ENCODE assay signal across 30 cellular contexts in genomic region chr10:113708640-113709039, GRCh38. TPM values are rescaled to one million over a fixed set of nuclear protein-coding genes. Genes with fewer than 3 reads are reported as not detected.
DNase-seq lines count a peak whose midpoint lies in the region; ATAC-seq, FAIRE-seq and TF ChIP-seq lines count a peak whose summit lies in the region.
"Had no signal": no experiment of that assay in that cellular context is flagged by ENCODE, and none has a peak within 500 bp of the region (broad histone marks: within the 10 kb centered on the region; RNA-seq: fewer than 3 reads in every experiment).

No MANE protein-coding gene starts in this region.

- CTCF ChIA-PET in GM12878 (lab: Yijun Ruan, JAX), result interaction anchor here (3.2 kb wide), 1 partner anchor 29 kb away, joined by 9 read pairs; the partner anchor contains the start of gene CASP7

- H3K36me3 Mint-ChIP-seq in activated naive CD8-positive, alpha-beta T cell treated with anti-CD3 and anti-CD28 coated beads for 36 hours, result peaks cover 15% of the 10 kb centered on the region
- peaks cover 12% of the 10 kb centered on the region for H3K36me3 Mint-ChIP-seq in activated naive CD8-positive, alpha-beta T cell treated with anti-CD3 and anti-CD28 coated beads, Interleukin-2, amount 50 U/mL, for 24 hours (ENCODE audit: low read depth)
- H3K36me3 Mint-ChIP-seq in mesothelial cell of epicardium, result peaks cover 3% of the 10 kb centered on the region
- no peaks in the 10 kb centered on the region for H3K36me3 Mint-ChIP-seq in natural killer cell

- POLR2A ChIA-PET in GM12878 (lab: Charles Lee), result no interaction called here

- no peaks in the 10 kb centered on the region for H3K27me3 ChIP-seq in GM12878 (replicated peaks in 1 of 2; ENCODE audit: control insufficient read depth in 2 of 2, insufficient read depth in 2 of 2, low read length in 1 of 2)
- no peaks in the 10 kb centered on the region for H3K27me3 ChIP-seq in stomach smooth muscle (ENCODE audit: control insufficient read depth in 1 of 2, insufficient read depth in 2 of 2, low read length in 2 of 2)
- H3K27me3 ChIP-seq: adrenal gland; BLaER1 treated with 17β-estradiol and CSF1 and Interleukin-3, amounts not matched to agents 10 nM and 100 nM; breast epithelium; ovary; right atrium auricular region; spleen; testis had no signal

- in situ Hi-C loops in GM12878 (cut with MboI), result loop anchor here (5.0 kb wide), 1 partner anchor 394 kb away; no protein-coding TSS in a partner anchor

- H3K79me2 ChIP-seq in GM12878 (ENCODE audit: control insufficient read depth, insufficient read depth, low read length), result no peaks in the 10 kb centered on the region

- TF ChIP-seq RAD21 in GM12878 (IDR thresholded peaks at IDR 0.05; ENCODE audit: insufficient read depth, low read depth, low read length), result no peak

- peaks cover 22% of the 10 kb centered on the region for H3K4me1 Mint-ChIP-seq in activated naive CD8-positive, alpha-beta T cell treated with anti-CD3 and anti-CD28 coated beads for 36 hours
- peaks cover 16% of the 10 kb centered on the region for H3K4me1 Mint-ChIP-seq in activated naive CD8-positive, alpha-beta T cell treated with anti-CD3 and anti-CD28 coated beads, Interleukin-2, amount 50 U/mL, for 24 hours
- H3K4me1 Mint-ChIP-seq in mesothelial cell of epicardium (peaks cover 29% of the 10 kb centered on the region), natural killer cell (peaks cover 35 to 48% of the 10 kb centered on the region in 2 donors)

- H3K9me3 Mint-ChIP-seq in activated naive CD8-positive, alpha-beta T cell treated with anti-CD3 and anti-CD28 coated beads for 36 hours, result no peaks in the 10 kb centered on the region
- no peaks in the 10 kb centered on the region for H3K9me3 Mint-ChIP-seq in activated naive CD8-positive, alpha-beta T cell treated with anti-CD3 and anti-CD28 coated beads, Interleukin-2, amount 50 U/mL, for 24 hours
- H3K9me3 Mint-ChIP-seq in mesothelial cell of epicardium (no peaks in the 10 kb centered on the region), natural killer cell (no peaks in the 10 kb centered on the region)
- H3K9me3 Mint-ChIP-seq: stimulated activated memory B cell treated with anti-CD40 and anti-IgM and Interleukin-4, amounts not matched to agents 10 μg/mL and 1 μg/mL and 100 μg/mL, for 72 hours; T-helper 2 cell treated with Interferon-gamma antibody and Interleukin-4, amounts not matched to agents 5 μg/mL and 100 μg/mL, for 36 hours had no signal

- H3K4me3 ChIP-seq in GM12878, result no peak overlapping the region
- no peak overlapping the region for H3K4me3 ChIP-seq in stomach smooth muscle (ENCODE audit: low read length in 2 of 2)
- H3K4me3 ChIP-seq: adrenal gland; BLaER1 treated with 17β-estradiol and CSF1 and Interleukin-3, amounts not matched to agents 10 nM and 100 nM; breast epithelium; ovary; right atrium auricular region; spleen; testis had no signal

- TF ChIP-seq POLR2A in GM12878 (IDR thresholded peaks at IDR 0.05; ENCODE audit: low read depth, low read length), result no peak

- no peaks in the 10 kb centered on the region for H3K27me3 Mint-ChIP-seq in activated naive CD8-positive, alpha-beta T cell treated with anti-CD3 and anti-CD28 coated beads for 36 hours
- no peaks in the 10 kb centered on the region for H3K27me3 Mint-ChIP-seq in activated naive CD8-positive, alpha-beta T cell treated with anti-CD3 and anti-CD28 coated beads, Interleukin-2, amount 50 U/mL, for 24 hours
- H3K27me3 Mint-ChIP-seq in mesothelial cell of epicardium (ENCODE audit: low read depth), result no peaks in the 10 kb centered on the region
- no peaks in the 10 kb centered on the region for H3K27me3 Mint-ChIP-seq in natural killer cell (ENCODE audit: low read depth in 2 of 2)
- H3K27me3 Mint-ChIP-seq: stimulated activated memory B cell treated with anti-CD40 and anti-IgM and Interleukin-4, amounts not matched to agents 10 μg/mL and 1 μg/mL and 100 μg/mL, for 72 hours had no signal

- H3K4me1 ChIP-seq in GM12878 (ENCODE audit: control insufficient read depth, insufficient read depth, low read length) (peaks cover 6% of the 10 kb centered on the region; the same call in 1 of the 2 replicates), stomach smooth muscle (ENCODE audit: control insufficient read depth, insufficient read depth, low read length) (peaks cover 19% of the 10 kb centered on the region)

- H4K20me1 ChIP-seq in GM12878 (ENCODE audit: control insufficient read depth, insufficient read depth), result 0 out of 2 replicates have a peak, but pooled peaks cover 4% of the 10 kb centered on the region

- SMC1A ChIA-PET in GM12878 (lab: Charles Lee; ENCODE audit: uncharacterized antibody, unreplicated experiment), result no interaction called here

- peak overlapping the region; percentile 6 for H3K27ac Mint-ChIP-seq in activated naive CD8-positive, alpha-beta T cell treated with anti-CD3 and anti-CD28 coated beads for 36 hours
- H3K27ac Mint-ChIP-seq in activated naive CD8-positive, alpha-beta T cell treated with anti-CD3 and anti-CD28 coated beads, Interleukin-2, amount 50 U/mL, for 24 hours, result no peak overlapping the region
- peak overlapping the region; percentile 62 for H3K27ac Mint-ChIP-seq in mesothelial cell of epicardium
- H3K27ac Mint-ChIP-seq in natural killer cell, result peak overlapping the region in 1 of 2 donors; percentile 44
- H3K27ac Mint-ChIP-seq: stimulated activated memory B cell treated with anti-CD40 and anti-IgM and Interleukin-4, amounts not matched to agents 10 μg/mL and 1 μg/mL and 100 μg/mL, for 72 hours; T-helper 2 cell treated with Interferon-gamma antibody and Interleukin-4, amounts not matched to agents 5 μg/mL and 100 μg/mL, for 36 hours had no signal

- no peak for DNase-seq in activated naive CD8-positive, alpha-beta T cell treated with anti-CD3 and anti-CD28 coated beads for 36 hours
- no peak for DNase-seq in activated naive CD8-positive, alpha-beta T cell treated with anti-CD3 and anti-CD28 coated beads, Interleukin-2, amount 50 U/mL, for 24 hours
- DNase-seq in GM12878 (ENCODE audit: low read depth, low spot score) (no peak), mesothelial cell of epicardium (ENCODE audit: low spot score in 2 of 2, unreplicated experiment in 2 of 2) (no peak), natural killer cell (no peak)
- DNase-seq: activated effector memory CD4-positive, alpha-beta T cell treated with anti-CD3 and anti-CD28 coated beads, Interleukin-2, amount 50 U/mL, for 16 hours; Calu3; cortex of kidney; NCI-H1105 treated with DMSO at 0.1 percent for 48 hours; NCI-H2029 treated with DMSO at 0.1 percent for 48 hours; NCI-H774; ovary; spleen; stimulated activated CD4-positive, alpha-beta T cell treated with anti-CD3 and anti-CD28 coated beads, Interleukin-2, amount 100 ng/mL, for 48 hours; testis; WERI-Rb-1 had no signal

- H3K4me2 ChIP-seq in GM12878 (ENCODE audit: control insufficient read depth, insufficient read depth), result no peak overlapping the region
- H3K4me2 ChIP-seq: BLaER1 treated with 17β-estradiol and CSF1 and Interleukin-3, amounts not matched to agents 10 nM and 100 nM had no signal

- no peak overlapping the region for H2AFZ ChIP-seq in GM12878 (ENCODE audit: control insufficient read depth, low read depth, low read length)

- no peak for TF ChIP-seq CTCF in GM12878 (IDR thresholded peaks at IDR 0.05 in 2 of 3, conservative IDR thresholded peaks at IDR 0.05 in 1 of 3; ENCODE audit: control insufficient read depth in 2 of 3, extremely low read depth in 1 of 3, insufficient read depth in 1 of 3, low read depth in 3 of 3, low read length in 3 of 3)
- TF ChIP-seq CTCF in mesothelial cell of epicardium (IDR thresholded peaks at IDR 0.05; ENCODE audit: unreplicated experiment), result no peak
- no peak for TF ChIP-seq CTCF in natural killer cell (IDR thresholded peaks at IDR 0.05)

- H3K4me3 Mint-ChIP-seq in activated naive CD8-positive, alpha-beta T cell treated with anti-CD3 and anti-CD28 coated beads for 36 hours, result no peak overlapping the region
- H3K4me3 Mint-ChIP-seq in activated naive CD8-positive, alpha-beta T cell treated with anti-CD3 and anti-CD28 coated beads, Interleukin-2, amount 50 U/mL, for 24 hours, result no peak overlapping the region
- no peak overlapping the region for H3K4me3 Mint-ChIP-seq in mesothelial cell of epicardium
- H3K4me3 Mint-ChIP-seq in natural killer cell, result no peak overlapping the region
- H3K4me3 Mint-ChIP-seq: stimulated activated memory B cell treated with anti-CD40 and anti-IgM and Interleukin-4, amounts not matched to agents 10 μg/mL and 1 μg/mL and 100 μg/mL, for 72 hours; T-helper 2 cell treated with Interferon-gamma antibody and Interleukin-4, amounts not matched to agents 5 μg/mL and 100 μg/mL, for 36 hours had no signal

- ATAC-seq in activated naive CD8-positive, alpha-beta T cell treated with anti-CD3 and anti-CD28 coated beads, Interleukin-2, amount 50 U/mL, for 24 hours, result no peak
- no peak for ATAC-seq in GM12878
- no peak for ATAC-seq in GM19328 (IDR thresholded peaks at IDR 0.05; ENCODE audit: unreplicated experiment)
- ATAC-seq in natural killer cell, result no peak
- no peak for ATAC-seq in HG02981 (IDR thresholded peaks at IDR 0.05; ENCODE audit: unreplicated experiment)
- ATAC-seq: HCT116; stimulated activated memory B cell treated with anti-CD40 and anti-IgM and Interleukin-4, amounts not matched to agents 10 μg/mL and 1 μg/mL and 100 μg/mL, for 72 hours had no signal

- no peak for TF ChIP-seq EP300 in GM12878 (IDR thresholded peaks at IDR 0.05; ENCODE audit: borderline replicate concordance in 1 of 2, control insufficient read depth in 1 of 2, low read depth in 2 of 2, low read length in 2 of 2)

- no peak for FAIRE-seq in GM12878 (lab: Jason Lieb, UNC)

- 92% methylated on average over 6 of the region's 6 CpGs for WGBS in GM12878 (ENCODE audit: insufficient coverage, insufficient replicate concordance, low lambda C conversion rate, missing lambda C conversion rate)

- H3K27ac ChIP-seq in GM12878 (ENCODE audit: control insufficient read depth, insufficient read depth) (no peak overlapping the region), stomach smooth muscle (ENCODE audit: low read length) (peak overlapping the region; percentile 55)
- H3K27ac ChIP-seq: BLaER1 treated with 17β-estradiol and CSF1 and Interleukin-3, amounts not matched to agents 10 nM and 100 nM; breast epithelium; ovary; right atrium auricular region; RWPE1; spleen; testis; WERI-Rb-1 had no signal

- H3K9ac ChIP-seq in GM12878 (ENCODE audit: control insufficient read depth, insufficient read depth, low read length) (no peak overlapping the region), stomach smooth muscle (ENCODE audit: low read length in 2 of 2) (no peak overlapping the region)
- H3K9ac ChIP-seq: BLaER1 treated with 17β-estradiol and CSF1 and Interleukin-3, amounts not matched to agents 10 nM and 100 nM had no signal

- intact Hi-C loops in GM12878 (cut with micrococcal nuclease; ENCODE audit: unreplicated experiment), result loop anchor here (5.0 to 10.0 kb wide), 3 partner anchors 74 to 196 kb away; no protein-coding TSS in a partner anchor
- intact Hi-C loops in natural killer cell (cut with micrococcal nuclease), result no loop called here

- peaks cover 0 to 5% of the 10 kb centered on the region in 2 experiments; a peak in 3 of 4 replicates for H3K36me3 ChIP-seq in GM12878 (ENCODE audit: control insufficient read depth in 2 of 2, insufficient read depth in 2 of 2, low read length in 1 of 2)
- peaks cover 0 to 3% of the 10 kb centered on the region in 2 donors for H3K36me3 ChIP-seq in stomach smooth muscle (ENCODE audit: control insufficient read depth in 2 of 2, insufficient read depth in 2 of 2, low read length in 2 of 2)
- H3K36me3 ChIP-seq: adrenal gland, breast epithelium, ovary, right atrium auricular region, WERI-Rb-1 had no signal

- no TSS peak for BruUV-seq in GM12878 (replicated peaks; lab: Mats Ljungman, UMichigan)

- H3K9me3 ChIP-seq in GM12878 (replicated peaks; ENCODE audit: control insufficient read depth, insufficient read depth, low read length), result no peaks in the 10 kb centered on the region
- no peaks in the 10 kb centered on the region for H3K9me3 ChIP-seq in stomach smooth muscle (ENCODE audit: control insufficient read depth in 2 of 2, low read length in 2 of 2)
- H3K9me3 ChIP-seq: adrenal gland; BLaER1 treated with 17β-estradiol and CSF1 and Interleukin-3, amounts not matched to agents 10 nM and 100 nM; breast epithelium; ovary; right atrium auricular region; spleen; testis had no signal

- RAD21 ChIA-PET in GM12878 (lab: Charles Lee; ENCODE audit: unreplicated experiment), result no interaction called here

RNA-seq across cellular contexts. Expression of gene CASP7, which starts 28.9 kb away (rescaled TPM):
- 10 to 100 TPM; 37.1 to 38.6 TPM for total RNA-seq in activated naive CD8-positive, alpha-beta T cell treated with anti-CD3 and anti-CD28 coated beads for 36 hours
- 21.0 and 23.4 TPM in 2 replicates for total RNA-seq in GM12878 (2013; cell fraction: nucleolus; rRNA removed)
- total RNA-seq in GM12878 (2014; rRNA removed) (29.8 and 30.6 TPM in 2 replicates), GM12878 (2014; rRNA removed; fragmentation: Illumina TruSeq; extraction: Trizol) (33.0 and 34.5 TPM in 2 replicates), GM12878 (2021) (25.5 and 25.6 TPM in 2 replicates), mesothelial cell of epicardium (11.8 to 13.3 TPM (median 11.9 TPM) in 3 replicates), natural killer cell (10 to 100 TPM; 13.4 to 20.0 (median 14.9) TPM)
- 23.5 TPM for polyA plus RNA-seq in GM12878 (2011; ENCODE audit: low read depth)
- polyA plus RNA-seq in GM12878 (2011; rRNA removed) (34.4 and 35.9 TPM in 2 replicates), GM12878 (2014; fragmentation: Illumina TruSeq; extraction: Trizol) (34.0 and 41.3 TPM in 2 replicates), GM12878 (2014; fragmentation: Nextera tagmentation; extraction: Ambion mirVana) (10 to 100 TPM; 27.0 to 29.9 TPM), GM12878 (2014; rRNA removed) (26.3 and 27.5 TPM in 2 replicates), GM12878 (2016; fragmentation: Nextera tagmentation; extraction: Ambion mirVana) (10 to 100 TPM; 23.7 to 25.4 TPM)
- polyA plus RNA-seq in GM12878 (2011; cell fraction: cytosol; rRNA removed), result 17.7 and 20.3 TPM in 2 replicates
- 19.4 and 20.4 TPM in 2 replicates for polyA plus RNA-seq in GM12878 (2011; cell fraction: nucleus; rRNA removed)
- 16.3 and 23.4 TPM in 2 replicates for polyA plus RNA-seq in GM12878 (2012)
- polyA minus RNA-seq in GM12878 (2011; rRNA and poly(A)+ RNA removed), result 16.9 and 24.1 TPM in 2 replicates
- 6.8 and 10.7 TPM in 2 replicates for polyA minus RNA-seq in GM12878 (2011; cell fraction: cytosol; rRNA and poly(A)+ RNA removed)
- polyA minus RNA-seq in GM12878 (2011; cell fraction: nucleus; rRNA and poly(A)+ RNA removed), result 6.0 and 7.9 TPM in 2 replicates

RNA-seq across cellular contexts. Expression of gene PLEKHS1, which starts 42.8 kb away (rescaled TPM):
- total RNA-seq in activated naive CD8-positive, alpha-beta T cell treated with anti-CD3 and anti-CD28 coated beads for 36 hours, result under 1 TPM in 1 of 2 experiments, not detected in 1; 0.24 TPM
- total RNA-seq in GM12878 (2013; cell fraction: nucleolus; rRNA removed), result not detected in 2 replicates
- total RNA-seq in GM12878 (2014; rRNA removed) (not detected in 2 replicates), GM12878 (2014; rRNA removed; fragmentation: Illumina TruSeq; extraction: Trizol) (not detected in 2 replicates), GM12878 (2021) (not detected in 2 replicates), mesothelial cell of epicardium (not detected in 3 replicates), natural killer cell (under 1 TPM; 0.14 to 0.90 (median 0.23) TPM)
- polyA plus RNA-seq in GM12878 (2011; ENCODE audit: low read depth), result not detected
- polyA plus RNA-seq in GM12878 (2011; rRNA removed) (0.03 and 0.04 TPM in 2 replicates), GM12878 (2014; fragmentation: Illumina TruSeq; extraction: Trizol) (not detected in 2 replicates), GM12878 (2014; fragmentation: Nextera tagmentation; extraction: Ambion mirVana) (not detected), GM12878 (2014; rRNA removed) (0.04 and 0.17 TPM in 2 replicates), GM12878 (2016; fragmentation: Nextera tagmentation; extraction: Ambion mirVana) (not detected)
- not detected in 2 replicates for polyA plus RNA-seq in GM12878 (2011; cell fraction: cytosol; rRNA removed)
- polyA plus RNA-seq in GM12878 (2011; cell fraction: nucleus; rRNA removed), result 0.06 TPM in 2 replicates
- polyA plus RNA-seq in GM12878 (2012), result not detected in 2 replicates
- polyA minus RNA-seq in GM12878 (2011; rRNA and poly(A)+ RNA removed), result not detected in 2 replicates
- not detected in 2 replicates for polyA minus RNA-seq in GM12878 (2011; cell fraction: cytosol; rRNA and poly(A)+ RNA removed)
- not detected in 2 replicates for polyA minus RNA-seq in GM12878 (2011; cell fraction: nucleus; rRNA and poly(A)+ RNA removed)
- total RNA-seq: adrenal gland, lung microvascular endothelial cell, MCF 10A, right atrium auricular region, spleen had no signal
- polyA plus RNA-seq: AG04450 had no signal

RNA-seq across cellular contexts. Expression of gene NRAP, which starts 44.8 kb away (rescaled TPM):
- total RNA-seq in activated naive CD8-positive, alpha-beta T cell treated with anti-CD3 and anti-CD28 coated beads for 36 hours, result not detected
- total RNA-seq in GM12878 (2013; cell fraction: nucleolus; rRNA removed), result not detected in 2 replicates
- total RNA-seq in GM12878 (2014; rRNA removed) (not detected in 2 replicates), GM12878 (2014; rRNA removed; fragmentation: Illumina TruSeq; extraction: Trizol) (not detected in 2 replicates), GM12878 (2021) (not detected in 2 replicates), mesothelial cell of epicardium (not detected in 3 replicates), natural killer cell (not detected)
- polyA plus RNA-seq in GM12878 (2011; ENCODE audit: low read depth), result not detected
- polyA plus RNA-seq in GM12878 (2011; rRNA removed) (not detected in 2 replicates), GM12878 (2014; fragmentation: Illumina TruSeq; extraction: Trizol) (not detected in 2 replicates), GM12878 (2014; fragmentation: Nextera tagmentation; extraction: Ambion mirVana) (not detected), GM12878 (2014; rRNA removed) (not detected in 2 replicates), GM12878 (2016; fragmentation: Nextera tagmentation; extraction: Ambion mirVana) (not detected)
- polyA plus RNA-seq in GM12878 (2011; cell fraction: cytosol; rRNA removed), result not detected in 2 replicates
- not detected in 2 replicates for polyA plus RNA-seq in GM12878 (2011; cell fraction: nucleus; rRNA removed)
- polyA plus RNA-seq in GM12878 (2012), result not detected in 2 replicates
- polyA minus RNA-seq in GM12878 (2011; rRNA and poly(A)+ RNA removed), result not detected in 2 replicates
- not detected in 2 replicates for polyA minus RNA-seq in GM12878 (2011; cell fraction: cytosol; rRNA and poly(A)+ RNA removed)
- not detected in 2 replicates for polyA minus RNA-seq in GM12878 (2011; cell fraction: nucleus; rRNA and poly(A)+ RNA removed)
- total RNA-seq: breast epithelium, Calu3, lung microvascular endothelial cell, MCF 10A had no signal
- polyA plus RNA-seq: AG04450 had no signal
